In genomic region chr13:34308725-34309124, GRCh38 we compare ENCODE assay signal across 33 cellular contexts.
DNase-seq lines count a peak whose midpoint lies in the region; ATAC-seq and TF ChIP-seq lines count a peak whose summit lies in the region.
"Had no signal": no experiment of that assay in that cellular context is flagged by ENCODE, and none has a peak within 500 bp of the region (broad histone marks: within the 10 kb centered on the region; RNA-seq: fewer than 3 reads in every experiment).

No MANE protein-coding gene starts in this region.

- H3K27me3 Mint-ChIP-seq in activated T-cell treated with anti-CD3 and anti-CD28 coated beads, Interleukin-2, amount 50 U/mL, for 72 hours (ENCODE audit: low read depth), result no peaks in the 10 kb centered on the region
- H3K27me3 Mint-ChIP-seq in activated CD4-positive, alpha-beta T cell treated with anti-CD3 and anti-CD28 coated beads, Interleukin-2, amount 10 ng/mL, durations not matched to agents 7 days and 5 days, result no peaks in the 10 kb centered on the region
- H3K27me3 Mint-ChIP-seq: activated CD4-positive, alpha-beta T cell treated with anti-CD3 and anti-CD28 coated beads, Interleukin-2, amount 10 ng/mL, durations not matched to agents 24 days and 14 days had no signal

- CTCF ChIA-PET in activated CD4-positive, alpha-beta T cell treated with anti-CD3 and anti-CD28 coated beads, Interleukin-2, amount 10 ng/mL, durations not matched to agents 7 days and 5 days (lab: Charles Lee), result no interaction called here

- no peak overlapping the region for H3K27ac Mint-ChIP-seq in activated T-cell treated with anti-CD3 and anti-CD28 coated beads, Interleukin-2, amount 50 U/mL, for 72 hours
- no peak overlapping the region for H3K27ac Mint-ChIP-seq in activated CD4-positive, alpha-beta T cell treated with anti-CD3 and anti-CD28 coated beads, Interleukin-2, amount 10 ng/mL, durations not matched to agents 7 days and 5 days
- H3K27ac Mint-ChIP-seq: activated CD4-positive, alpha-beta T cell treated with anti-CD3 and anti-CD28 coated beads, Interleukin-2, amount 10 ng/mL, durations not matched to agents 24 days and 14 days; activated naive CD4-positive, alpha-beta T cell treated with anti-CD3 and anti-CD28 coated beads for 36 hours; endodermal cell; progenitor cell of endocrine pancreas; stimulated activated effector memory CD8-positive, alpha-beta T cell treated with anti-CD3 and anti-CD28 coated beads, Interleukin-12 subunit alpha, Interleukin-12 subunit beta, amount 100 ng/mL, for 72 hours; type B pancreatic cell had no signal

- H3K9me3 Mint-ChIP-seq in activated T-cell treated with anti-CD3 and anti-CD28 coated beads, Interleukin-2, amount 50 U/mL, for 72 hours, result peaks cover 3 to 8% of the 10 kb centered on the region in 2 donors
- no peaks in the 10 kb centered on the region for H3K9me3 Mint-ChIP-seq in activated CD4-positive, alpha-beta T cell treated with anti-CD3 and anti-CD28 coated beads, Interleukin-2, amount 10 ng/mL, durations not matched to agents 7 days and 5 days
- H3K9me3 Mint-ChIP-seq: activated CD4-positive, alpha-beta T cell treated with anti-CD3 and anti-CD28 coated beads, Interleukin-2, amount 10 ng/mL, durations not matched to agents 24 days and 14 days; endodermal cell; type B pancreatic cell had no signal

- POLR2A ChIA-PET in activated CD4-positive, alpha-beta T cell treated with anti-CD3 and anti-CD28 coated beads, Interleukin-2, amount 10 ng/mL, durations not matched to agents 7 days and 5 days (lab: Charles Lee), result no interaction called here

- H3K4me3 ChIP-seq in AG09309 (ENCODE audit: control insufficient read depth, low read depth, low read length) (no peak overlapping the region), astrocyte of the spinal cord (ENCODE audit: low read depth, low read length) (no peak overlapping the region), foreskin fibroblast (ENCODE audit: low read depth in 1 of 2, low read length in 2 of 2) (no peak overlapping the region)
- H3K4me3 ChIP-seq: cardiac muscle cell, coronary artery had no signal

- DNase-seq in AG09309 (ENCODE audit: low read depth), result peak; percentile 29
- DNase-seq in GM04504 (ENCODE audit: low read depth), result peak; percentile 35
- DNase-seq in astrocyte of the spinal cord (ENCODE audit: low read depth, low spot score), result peak; percentile 9
- peak; percentile 36 to 61 for DNase-seq in foreskin fibroblast
- no peak for DNase-seq in activated T-cell treated with anti-CD3 and anti-CD28 coated beads, Interleukin-2, amount 50 U/mL, for 72 hours
- DNase-seq in activated naive CD4-positive, alpha-beta T cell (lab: John Stamatoyannopoulos, UW), result no peak
- DNase-seq in activated CD4-positive, alpha-beta T cell treated with anti-CD3 and anti-CD28 coated beads, Interleukin-2, amount 10 ng/mL, durations not matched to agents 7 days and 5 days, result no peak
- DNase-seq: activated CD4-positive, alpha-beta T cell treated with anti-CD3 and anti-CD28 coated beads, Interleukin-2, amount 10 ng/mL, durations not matched to agents 24 days and 14 days; activated naive CD4-positive, alpha-beta T cell treated with anti-CD3 and anti-CD28 coated beads for 36 hours; amygdala; Caco-2; DMS79 treated with DMSO at 0.1 percent for 48 hours; endodermal cell; hippocampal formation; Kasumi-1; MV-4-11; NCI-H2171 treated with DMSO at 0.1 percent for 48 hours; NCI-H524; NK-92 treated with Interleukin-12 subunit alpha and Interleukin-12 subunit beta, amount 100 ng/mL, for 24 hours; PC-3; Right ventricle myocardium superior; stimulated activated CD4-positive, alpha-beta T cell treated with anti-CD3 and anti-CD28 coated beads, Interleukin-4, amount 100 ng/mL, for 24 hours; substantia nigra; SW 1271; T1000 had no signal

- TF ChIP-seq CTCF in AG09309 (IDR thresholded peaks at IDR 0.05; ENCODE audit: control insufficient read depth, insufficient read depth, low read depth, low read length, missing control alignments) (no peak), astrocyte of the spinal cord (IDR thresholded peaks at IDR 0.05; ENCODE audit: low read depth, low read length) (no peak), foreskin fibroblast (IDR thresholded peaks at IDR 0.05; ENCODE audit: low read depth, low read length) (no peak)

- no peak overlapping the region for H3K4me3 Mint-ChIP-seq in activated T-cell treated with anti-CD3 and anti-CD28 coated beads, Interleukin-2, amount 50 U/mL, for 72 hours
- H3K4me3 Mint-ChIP-seq in activated CD4-positive, alpha-beta T cell treated with anti-CD3 and anti-CD28 coated beads, Interleukin-2, amount 10 ng/mL, durations not matched to agents 7 days and 5 days, result no peak overlapping the region
- H3K4me3 Mint-ChIP-seq: activated CD4-positive, alpha-beta T cell treated with anti-CD3 and anti-CD28 coated beads, Interleukin-2, amount 10 ng/mL, durations not matched to agents 24 days and 14 days; activated naive CD4-positive, alpha-beta T cell treated with anti-CD3 and anti-CD28 coated beads for 36 hours; endodermal cell; stimulated activated effector memory CD8-positive, alpha-beta T cell treated with anti-CD3 and anti-CD28 coated beads, Interleukin-12 subunit alpha, Interleukin-12 subunit beta, amount 100 ng/mL, for 72 hours; type B pancreatic cell had no signal

- H3K4me1 Mint-ChIP-seq in activated T-cell treated with anti-CD3 and anti-CD28 coated beads, Interleukin-2, amount 50 U/mL, for 72 hours (ENCODE audit: low read depth), result no peaks in the 10 kb centered on the region
- H3K4me1 Mint-ChIP-seq in activated CD4-positive, alpha-beta T cell treated with anti-CD3 and anti-CD28 coated beads, Interleukin-2, amount 10 ng/mL, durations not matched to agents 7 days and 5 days, result no peaks in the 10 kb centered on the region
- H3K4me1 Mint-ChIP-seq: activated CD4-positive, alpha-beta T cell treated with anti-CD3 and anti-CD28 coated beads, Interleukin-2, amount 10 ng/mL, durations not matched to agents 24 days and 14 days; stimulated activated effector memory CD8-positive, alpha-beta T cell treated with anti-CD3 and anti-CD28 coated beads, Interleukin-12 subunit alpha, Interleukin-12 subunit beta, amount 100 ng/mL, for 72 hours had no signal

- no peaks in the 10 kb centered on the region for H3K36me3 Mint-ChIP-seq in activated T-cell treated with anti-CD3 and anti-CD28 coated beads, Interleukin-2, amount 50 U/mL, for 72 hours (ENCODE audit: insufficient read depth in 2 of 2)
- H3K36me3 Mint-ChIP-seq in activated CD4-positive, alpha-beta T cell treated with anti-CD3 and anti-CD28 coated beads, Interleukin-2, amount 10 ng/mL, durations not matched to agents 7 days and 5 days (ENCODE audit: low read depth), result no peaks in the 10 kb centered on the region
- H3K36me3 Mint-ChIP-seq: stimulated activated effector memory CD8-positive, alpha-beta T cell treated with anti-CD3 and anti-CD28 coated beads, Interleukin-12 subunit alpha, Interleukin-12 subunit beta, amount 100 ng/mL, for 72 hours; type B pancreatic cell had no signal

- no peak for ATAC-seq in activated T-cell treated with anti-CD3 and anti-CD28 coated beads, Interleukin-2, amount 50 U/mL, for 72 hours (replicated peaks in 1 of 2)
- no peak for ATAC-seq in GM18868 (IDR thresholded peaks at IDR 0.05; ENCODE audit: unreplicated experiment)
- ATAC-seq: HepG2; PC-3; sciatic nerve; stimulated activated effector memory CD8-positive, alpha-beta T cell treated with anti-CD3 and anti-CD28 coated beads, Interleukin-12 subunit alpha, Interleukin-12 subunit beta, amount 100 ng/mL, for 72 hours had no signal

- in situ Hi-C loops in astrocyte of the spinal cord (cut with HindIII; ENCODE audit: low sequenced_read_pairs), result no loop called here

Comparison
In these comparisons a context has a peak if more than half of its experiments do, and no peak if none do; other contexts are left out.
1. DNase-seq: peak in AG09309 (single experiment), GM04504 (single experiment), astrocyte of the spinal cord (single experiment) and foreskin fibroblast (2 of 2); none in activated T-cell treated with anti-CD3 and anti-CD28 coated beads, Interleukin-2, amount 50 U/mL, for 72 hours (0 of 2), activated naive CD4-positive, alpha-beta T cell (0 of 4) and activated CD4-positive, alpha-beta T cell treated with anti-CD3 and anti-CD28 coated beads, Interleukin-2, amount 10 ng/mL, durations not matched to agents 7 days and 5 days (single experiment).